8 cellular contexts compared by ENCODE assay signal in the genomic region with DNA sequence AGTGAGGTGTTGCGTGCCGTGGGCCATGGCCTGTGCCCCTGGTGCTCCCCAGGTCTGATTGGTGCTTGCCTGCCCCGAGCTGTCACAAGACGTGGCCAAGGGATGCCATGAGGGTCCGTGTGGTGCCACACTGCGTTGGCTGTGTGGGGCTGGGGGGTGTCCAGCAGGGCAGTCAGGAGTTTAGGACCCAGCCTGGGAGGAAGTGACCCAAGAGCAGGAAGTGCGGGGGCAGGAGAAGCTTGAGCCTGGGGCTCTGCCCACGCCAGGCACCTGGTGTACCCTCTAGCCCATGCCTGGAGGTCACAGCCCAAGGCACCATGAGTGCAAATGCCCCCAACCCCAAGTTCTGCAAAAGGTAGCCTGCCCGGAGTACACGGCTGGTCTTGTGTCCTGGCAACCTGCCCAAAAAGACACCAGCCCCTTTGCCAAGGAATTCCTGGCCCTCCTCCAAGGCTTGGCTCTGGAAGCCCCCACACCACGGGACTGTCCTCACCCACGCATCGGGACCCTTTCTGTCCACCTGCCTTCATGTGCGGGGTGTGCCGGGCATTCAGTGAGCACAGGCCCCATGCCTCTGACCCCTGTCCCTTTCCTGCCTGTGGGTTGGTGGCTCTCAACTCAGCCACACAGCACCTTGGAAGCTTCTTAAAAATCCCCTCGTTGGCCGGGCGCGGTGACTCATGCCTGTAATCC. TPM values are rescaled to one million over a fixed set of nuclear protein-coding genes. Genes with fewer than 3 reads are reported as not detected.
DNase-seq lines count a peak whose midpoint lies in the region; ATAC-seq and TF ChIP-seq lines count a peak whose summit lies in the region.

No MANE protein-coding gene starts in this region.

- DNase-seq in GF-D8 (lab: John Stamatoyannopoulos, UW): peak; percentile 43
- peak in 1 of 3 donors; percentile 29 for DNase-seq in Peyer's patch
- no peak for DNase-seq in esophagus squamous epithelium (lab: John Stamatoyannopoulos, UW)
- DNase-seq in nucleus accumbens (lab: John Stamatoyannopoulos, UW): no peak
- DNase-seq in SKM-1 treated with dmso at 0.1 percent for 144 hours (lab: John Stamatoyannopoulos, UW; ENCODE audit: unreplicated experiment): no peak

- H3K36me3 ChIP-seq in Peyer's patch: peaks cover 0 to 44% (median 0%) of the 10 kb centered on the region in 3 donors
- H3K36me3 ChIP-seq in esophagus squamous epithelium: peaks cover 21 to 76% (median 33%) of the 10 kb centered on the region in 3 donors
- no peaks in the 10 kb centered on the region for H3K36me3 ChIP-seq in parathyroid adenoma (ENCODE audit: control insufficient read depth, insufficient read depth, low read length)

- H3K27me3 ChIP-seq in Peyer's patch (no peaks in the 10 kb centered on the region), esophagus squamous epithelium (no peaks in the 10 kb centered on the region), parathyroid adenoma (ENCODE audit: control insufficient read depth, insufficient read depth, low read length) (no peaks in the 10 kb centered on the region)

- ATAC-seq in HG02588 (IDR thresholded peaks at IDR 0.05; ENCODE audit: unreplicated experiment) (no peak), HG03460 (IDR thresholded peaks at IDR 0.05; ENCODE audit: unreplicated experiment) (no peak)

- H3K27ac ChIP-seq in Peyer's patch: peak overlapping the region; percentile 78 to 94 (median 85)
- H3K27ac ChIP-seq in esophagus squamous epithelium: peak overlapping the region; percentile 89 to 96 (median 92)
- H3K27ac ChIP-seq in parathyroid adenoma: peak overlapping the region; percentile 99

- no peak overlapping the region for H3K9ac ChIP-seq in parathyroid adenoma

- TF ChIP-seq CTCF in Peyer's patch (IDR thresholded peaks at IDR 0.05) (no peak), esophagus squamous epithelium (IDR thresholded peaks at IDR 0.05) (no peak), parathyroid adenoma (IDR thresholded peaks at IDR 0.05) (no peak)

- H3K4me3 ChIP-seq in Peyer's patch: no peak overlapping the region
- peak overlapping the region in 2 of 4 donors; percentile 37 to 59 for H3K4me3 ChIP-seq in esophagus squamous epithelium
- H3K4me3 ChIP-seq in parathyroid adenoma (ENCODE audit: low read depth, low read length): no peak overlapping the region

- TF ChIP-seq POLR2A in Peyer's patch (IDR thresholded peaks at IDR 0.05) (no peak), esophagus squamous epithelium (IDR thresholded peaks at IDR 0.05) (no peak)

- no peaks in the 10 kb centered on the region for H3K9me3 ChIP-seq in Peyer's patch
- H3K9me3 ChIP-seq in esophagus squamous epithelium: no peaks in the 10 kb centered on the region
- H3K9me3 ChIP-seq in parathyroid adenoma (ENCODE audit: control insufficient read depth, low read length): no peaks in the 10 kb centered on the region

- H3K4me1 ChIP-seq in Peyer's patch: peaks cover 0 to 40% (median 37%) of the 10 kb centered on the region in 4 donors
- H3K4me1 ChIP-seq in esophagus squamous epithelium: peaks cover 47 to 71% (median 54%) of the 10 kb centered on the region in 3 donors
- H3K4me1 ChIP-seq in parathyroid adenoma: peaks cover 52% of the 10 kb centered on the region

- no peak overlapping the region for H3K4me2 ChIP-seq in parathyroid adenoma (ENCODE audit: low read length)

- H3K79me2 ChIP-seq in parathyroid adenoma: peaks cover 48% of the 10 kb centered on the region

- intact Hi-C loops in esophagus squamous epithelium (cut with DNase I): no loop called here

- WGBS in esophagus squamous epithelium, 2 donors: 27 to 32% methylated on average over 5 to 14 of the region's 19 CpGs

- no peak overlapping the region for H2AFZ ChIP-seq in parathyroid adenoma

RNA-seq across cellular contexts. Expression of gene MPND, which starts 24.9 kb away (rescaled TPM):
- 10 to 100 TPM in 3 of 4 donors, 1 to 10 TPM in 1; 8.3 to 26.1 (median 20.8) TPM for total RNA-seq in Peyer's patch
- total RNA-seq in esophagus squamous epithelium: 10 to 100 TPM in 1 of 4 donors, 1 to 10 TPM in 3; 2.5 to 11.1 (median 6.5) TPM

RNA-seq across cellular contexts. Expression of gene STAP2, which starts 29.6 kb away (rescaled TPM):
- total RNA-seq in Peyer's patch: 100 to 1,000 TPM in 3 of 4 donors, 10 to 100 TPM in 1; 90.8 to 227 (median 134) TPM
- 100 to 1,000 TPM in 1 of 4 donors, 10 to 100 TPM in 3; 61.4 to 131 (median 82.5) TPM for total RNA-seq in esophagus squamous epithelium

RNA-seq across cellular contexts. Expression of gene SH3GL1, which starts 32.1 kb away (rescaled TPM):
- total RNA-seq in Peyer's patch: 100 to 1,000 TPM in 1 of 4 donors, 10 to 100 TPM in 3; 69.3 to 102 (median 73.9) TPM
- total RNA-seq in esophagus squamous epithelium: 100 to 1,000 TPM in 2 of 4 donors, 10 to 100 TPM in 2; 67.4 to 131 (median 91.2) TPM

RNA-seq across cellular contexts. Expression of gene CHAF1A, which starts 34.2 kb away (rescaled TPM):
- total RNA-seq in Peyer's patch: 10 to 100 TPM in 3 of 4 donors, 1 to 10 TPM in 1; 7.5 to 66.8 (median 14.4) TPM
- 10 to 100 TPM in 3 of 4 donors, 1 to 10 TPM in 1; 7.6 to 20.9 (median 11.9) TPM for total RNA-seq in esophagus squamous epithelium
